ENCODE assay signal across 1 cellular context in the genomic region with DNA sequence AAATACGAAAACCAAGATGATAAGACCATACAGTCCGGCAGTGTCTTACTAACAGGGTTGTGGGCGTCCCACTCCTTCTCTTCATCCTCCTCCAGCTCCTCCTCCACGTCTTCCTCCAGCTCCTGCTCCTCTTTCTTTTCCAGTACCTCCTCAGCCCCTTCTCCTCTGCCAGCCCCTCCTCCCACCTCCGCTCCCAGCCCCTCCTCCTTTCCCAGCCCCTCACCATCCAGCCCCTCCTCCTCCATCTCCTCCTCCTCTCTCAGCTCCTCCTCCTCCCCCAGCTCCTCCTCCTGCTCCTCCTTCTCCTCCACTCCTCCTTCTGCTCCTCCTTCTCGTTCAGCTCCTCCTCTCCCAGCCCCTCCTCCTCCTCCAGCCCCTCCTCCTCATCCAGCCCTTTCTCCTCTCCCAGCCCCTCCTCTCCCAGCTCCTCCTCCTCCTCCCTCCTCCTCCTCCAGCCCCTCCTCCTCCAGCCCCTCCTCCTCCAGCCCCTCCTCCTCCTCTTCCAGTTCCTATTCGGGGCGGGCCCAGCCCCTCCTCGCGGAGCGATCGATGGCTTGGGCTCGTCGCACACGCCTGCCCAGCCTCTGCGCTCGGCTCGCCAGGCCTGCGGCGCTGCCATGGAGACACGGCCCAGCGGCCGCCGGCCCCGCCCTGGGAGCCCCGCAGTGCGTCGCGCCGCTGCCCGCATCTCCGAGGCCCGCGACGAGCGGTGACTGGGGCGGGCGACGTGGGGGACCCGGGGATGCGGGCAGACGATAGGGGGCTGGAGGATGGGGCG.
TF ChIP-seq lines count a peak whose summit lies in the region.

Gene BRD3OS, plus strand, starts transcription at position 654 of the 778 bp plus-strand sequence. CDS start 1,267 bp downstream, outside the sequence.

TF ChIP-seq in HepG2, 621 proteins besides CTCF, POLR2A, EP300 and RAD21 (continued from another document and continues in another):
- TF ChIP-seq ARID4A (CRISPR knock-in tag; IDR thresholded peaks at IDR 0.05; ENCODE audit: borderline replicate concordance): peak; percentile 91
- no peak for TF ChIP-seq KDM1A (CRISPR knock-in tag; IDR thresholded peaks at IDR 0.05)
- TF ChIP-seq ZNF574 (CRISPR knock-in tag; IDR thresholded peaks at IDR 0.05): peak; percentile 69
- no peak for TF ChIP-seq ZNF318 (CRISPR knock-in tag; IDR thresholded peaks at IDR 0.05)
- TF ChIP-seq CBX2 (IDR thresholded peaks at IDR 0.05; ENCODE audit: low read depth, low read length): no peak
- TF ChIP-seq CBX2 (CRISPR knock-in tag; IDR thresholded peaks at IDR 0.05; ENCODE audit: low read depth): no peak
- TF ChIP-seq HOXA3 (CRISPR knock-in tag; IDR thresholded peaks at IDR 0.05): 0 out of 2 replicates have a peak, but pooled peaks have one; percentile 36
- no peak for TF ChIP-seq ZNF552 (CRISPR knock-in tag; IDR thresholded peaks at IDR 0.05; ENCODE audit: borderline replicate concordance)
- TF ChIP-seq ZIK1 (CRISPR knock-in tag; IDR thresholded peaks at IDR 0.05; ENCODE audit: borderline replicate concordance, low read depth): no peak
- TF ChIP-seq, protein P1, sequence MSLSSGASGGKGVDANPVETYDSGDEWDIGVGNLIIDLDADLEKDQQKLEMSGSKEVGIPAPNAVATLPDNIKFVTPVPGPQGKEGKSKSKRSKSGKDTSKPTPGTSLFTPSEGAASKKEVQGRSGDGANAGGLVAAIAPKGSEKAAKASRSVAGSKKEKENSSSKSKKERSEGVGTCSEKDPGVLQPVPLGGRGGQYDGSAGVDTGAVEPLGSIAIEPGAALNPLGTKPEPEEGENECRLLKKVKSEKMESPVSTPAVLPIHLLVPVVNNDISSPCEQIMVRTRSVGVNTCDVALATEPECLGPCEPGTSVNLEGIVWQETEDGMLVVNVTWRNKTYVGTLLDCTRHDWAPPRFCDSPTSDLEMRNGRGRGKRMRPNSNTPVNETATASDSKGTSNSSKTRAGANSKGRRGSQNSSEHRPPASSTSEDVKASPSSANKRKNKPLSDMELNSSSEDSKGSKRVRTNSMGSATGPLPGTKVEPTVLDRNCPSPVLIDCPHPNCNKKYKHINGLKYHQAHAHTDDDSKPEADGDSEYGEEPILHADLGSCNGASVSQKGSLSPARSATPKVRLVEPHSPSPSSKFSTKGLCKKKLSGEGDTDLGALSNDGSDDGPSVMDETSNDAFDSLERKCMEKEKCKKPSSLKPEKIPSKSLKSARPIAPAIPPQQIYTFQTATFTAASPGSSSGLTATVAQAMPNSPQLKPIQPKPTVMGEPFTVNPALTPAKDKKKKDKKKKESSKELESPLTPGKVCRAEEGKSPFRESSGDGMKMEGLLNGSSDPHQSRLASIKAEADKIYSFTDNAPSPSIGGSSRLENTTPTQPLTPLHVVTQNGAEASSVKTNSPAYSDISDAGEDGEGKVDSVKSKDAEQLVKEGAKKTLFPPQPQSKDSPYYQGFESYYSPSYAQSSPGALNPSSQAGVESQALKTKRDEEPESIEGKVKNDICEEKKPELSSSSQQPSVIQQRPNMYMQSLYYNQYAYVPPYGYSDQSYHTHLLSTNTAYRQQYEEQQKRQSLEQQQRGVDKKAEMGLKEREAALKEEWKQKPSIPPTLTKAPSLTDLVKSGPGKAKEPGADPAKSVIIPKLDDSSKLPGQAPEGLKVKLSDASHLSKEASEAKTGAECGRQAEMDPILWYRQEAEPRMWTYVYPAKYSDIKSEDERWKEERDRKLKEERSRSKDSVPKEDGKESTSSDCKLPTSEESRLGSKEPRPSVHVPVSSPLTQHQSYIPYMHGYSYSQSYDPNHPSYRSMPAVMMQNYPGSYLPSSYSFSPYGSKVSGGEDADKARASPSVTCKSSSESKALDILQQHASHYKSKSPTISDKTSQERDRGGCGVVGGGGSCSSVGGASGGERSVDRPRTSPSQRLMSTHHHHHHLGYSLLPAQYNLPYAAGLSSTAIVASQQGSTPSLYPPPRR (CRISPR knock-in tag; IDR thresholded peaks at IDR 0.05; ENCODE audit: borderline replicate concordance): no peak; the same call in 1 of the 2 replicates
- no peak for TF ChIP-seq GLMP (CRISPR knock-in tag; IDR thresholded peaks at IDR 0.05; ENCODE audit: borderline replicate concordance)
- no peak for TF ChIP-seq SP140L (CRISPR knock-in tag; IDR thresholded peaks at IDR 0.05; ENCODE audit: borderline replicate concordance)
- no peak for TF ChIP-seq ZNF354B (CRISPR knock-in tag; IDR thresholded peaks at IDR 0.05)
- TF ChIP-seq BCL6 (CRISPR knock-in tag; IDR thresholded peaks at IDR 0.05): no peak
- no peak for TF ChIP-seq MAF1 (CRISPR knock-in tag; IDR thresholded peaks at IDR 0.05; ENCODE audit: borderline replicate concordance)
- TF ChIP-seq FOSL1 (CRISPR knock-in tag; IDR thresholded peaks at IDR 0.05; ENCODE audit: borderline replicate concordance): no peak
- TF ChIP-seq ZSCAN29 (CRISPR knock-in tag; conservative IDR thresholded peaks at IDR 0.05): peak; percentile 68; the same call in 1 of the 2 replicates
- TF ChIP-seq ESRRA (CRISPR knock-in tag; IDR thresholded peaks at IDR 0.05; ENCODE audit: low read depth): no peak; the same call in 1 of the 2 replicates
- TF ChIP-seq ZFX (CRISPR knock-in tag; IDR thresholded peaks at IDR 0.05; ENCODE audit: low read depth): peak; percentile 81
- TF ChIP-seq CHCHD3 (CRISPR knock-in tag; IDR thresholded peaks at IDR 0.05): no peak
- no peak for TF ChIP-seq MIXL1 (CRISPR knock-in tag; IDR thresholded peaks at IDR 0.05)
- TF ChIP-seq NCOA5 (CRISPR knock-in tag; IDR thresholded peaks at IDR 0.05): no peak
- no peak for TF ChIP-seq ZNF513 (CRISPR knock-in tag; conservative IDR thresholded peaks at IDR 0.05)
- TF ChIP-seq ZBTB38 (CRISPR knock-in tag; IDR thresholded peaks at IDR 0.05): peak; percentile 69
- TF ChIP-seq RCOR2 (CRISPR knock-in tag; IDR thresholded peaks at IDR 0.05): no peak
- no peak for TF ChIP-seq MEF2D (CRISPR knock-in tag; IDR thresholded peaks at IDR 0.05)
- no peak; the same call in 1 of the 2 replicates for TF ChIP-seq ZNF614 (CRISPR knock-in tag; IDR thresholded peaks at IDR 0.05; ENCODE audit: borderline replicate concordance)
- TF ChIP-seq ZNF589 (CRISPR knock-in tag; conservative IDR thresholded peaks at IDR 0.05): 0 out of 2 replicates have a peak, but pooled peaks have one; percentile 73
- no peak for TF ChIP-seq ZNF75D (CRISPR knock-in tag; IDR thresholded peaks at IDR 0.05; ENCODE audit: borderline replicate concordance)
- no peak; the same call in 1 of the 2 replicates for TF ChIP-seq ETV6 (CRISPR knock-in tag; conservative IDR thresholded peaks at IDR 0.05)
